In genomic region chr1:19363526-19364152, GRCh38 we compare ENCODE assay signal across 15 cellular contexts. TPM values are rescaled to one million over a fixed set of nuclear protein-coding genes. Genes with fewer than 3 reads are reported as not detected.
DNase-seq lines count a peak whose midpoint lies in the region; TF ChIP-seq lines count a peak whose summit lies in the region.
"Had no signal": no experiment of that assay in that cellular context is flagged by ENCODE, and none has a peak within 500 bp of the region (broad histone marks: within the 10 kb centered on the region; RNA-seq: fewer than 3 reads in every experiment).

No MANE protein-coding gene starts in this region.

- TF ChIP-seq CTCF in Peyer's patch (IDR thresholded peaks at IDR 0.05) (no peak), nephron progenitor cell (IDR thresholded peaks at IDR 0.05) (no peak), BE2C (IDR thresholded peaks at IDR 0.05; ENCODE audit: low read depth, low read length) (no peak), OCI-LY7 (conservative IDR thresholded peaks at IDR 0.05; ENCODE audit: low read length) (no peak)

- 82 to 83% methylated on average over 8 of the region's 8 CpGs for WGBS in ectodermal cell, 2 experiments

- peaks cover 0 to 12% (median 0%) of the 10 kb centered on the region in 3 donors for H3K36me3 ChIP-seq in Peyer's patch
- H3K36me3 ChIP-seq in ectodermal cell (ENCODE audit: control insufficient read depth, insufficient read depth, low read length) = no peaks in the 10 kb centered on the region
- H3K36me3 ChIP-seq in BE2C = no peaks in the 10 kb centered on the region
- H3K36me3 ChIP-seq in OCI-LY7 (ENCODE audit: insufficient read depth, low read length) = no peaks in the 10 kb centered on the region
- H3K36me3 ChIP-seq: tibial nerve had no signal

- peaks cover 37% of the 10 kb centered on the region for H3K4me1 Mint-ChIP-seq in nephron progenitor cell
- H3K4me1 Mint-ChIP-seq in activated T-helper 1 cell treated with anti-CD3 and anti-CD28 coated beads, Interleukin-12 subunit alpha, Interleukin-12 subunit beta, Interleukin-2, Interleukin-4 antibody, amounts not matched to agents 30 ng/mL and 10 ng/mL and 1 ng/mL, durations not matched to agents 14 hours and 24 hours and 36 hours (ENCODE audit: low read depth) = peaks cover 17% of the 10 kb centered on the region

- no peaks in the 10 kb centered on the region for H3K27me3 Mint-ChIP-seq in nephron progenitor cell (ENCODE audit: low read depth, poor library complexity)
- H3K27me3 Mint-ChIP-seq in activated T-helper 1 cell treated with anti-CD3 and anti-CD28 coated beads, Interleukin-12 subunit alpha, Interleukin-12 subunit beta, Interleukin-2, Interleukin-4 antibody, amounts not matched to agents 30 ng/mL and 10 ng/mL and 1 ng/mL, durations not matched to agents 14 hours and 24 hours and 36 hours (ENCODE audit: insufficient read depth) = no peaks in the 10 kb centered on the region

- H3K4me3 ChIP-seq in Peyer's patch = no peak overlapping the region
- H3K4me3 ChIP-seq in ectodermal cell (ENCODE audit: insufficient read depth, low read depth, low read length) = no peak overlapping the region
- no peak overlapping the region for H3K4me3 ChIP-seq in BE2C (ENCODE audit: low read depth, low read length)
- H3K4me3 ChIP-seq in OCI-LY7 (ENCODE audit: low read depth, low read length, poor library complexity, severe bottlenecking) = no peak overlapping the region
- H3K4me3 ChIP-seq: tibial nerve had no signal

- H3K27me3 ChIP-seq in Peyer's patch = no peaks in the 10 kb centered on the region
- no peaks in the 10 kb centered on the region for H3K27me3 ChIP-seq in ectodermal cell (ENCODE audit: control insufficient read depth, insufficient read depth, low read length, poor library complexity, severe bottlenecking)
- H3K27me3 ChIP-seq in BE2C = no peaks in the 10 kb centered on the region
- H3K27me3 ChIP-seq: tibial nerve had no signal

- H3K4me1 ChIP-seq in Peyer's patch (peaks cover 0 to 29% (median 3%) of the 10 kb centered on the region in 4 donors), ectodermal cell (ENCODE audit: control insufficient read depth, insufficient read depth, low read length) (peaks cover 12% of the 10 kb centered on the region), BE2C (no peaks in the 10 kb centered on the region), OCI-LY7 (ENCODE audit: insufficient read depth, low read length, poor library complexity, severe bottlenecking) (no peaks in the 10 kb centered on the region)

- peak overlapping the region in 2 of 4 donors; percentile 50 to 53 for H3K27ac ChIP-seq in Peyer's patch
- peak overlapping the region; percentile 2 for H3K27ac ChIP-seq in ectodermal cell (ENCODE audit: insufficient read depth, low read depth, low read length, poor library complexity, severe bottlenecking)
- no peak overlapping the region for H3K27ac ChIP-seq in OCI-LY7 (ENCODE audit: low read depth, low read length, poor library complexity, severe bottlenecking)

- peak overlapping the region; percentile 85 for H3K27ac Mint-ChIP-seq in nephron progenitor cell
- no peak overlapping the region for H3K27ac Mint-ChIP-seq in activated T-helper 1 cell treated with anti-CD3 and anti-CD28 coated beads, Interleukin-12 subunit alpha, Interleukin-12 subunit beta, Interleukin-2, Interleukin-4 antibody, amounts not matched to agents 30 ng/mL and 10 ng/mL and 1 ng/mL, durations not matched to agents 14 hours and 24 hours and 36 hours

- CTCF ChIA-PET in OCI-LY7 (lab: Charles Lee; ENCODE audit: unreplicated experiment) = no interaction called here

- H3K9me2 ChIP-seq in OCI-LY7 (ENCODE audit: insufficient read depth, low read length) = no peaks in the 10 kb centered on the region

- H3K4me2 ChIP-seq in OCI-LY7 (ENCODE audit: low read length) = no peak overlapping the region

- H2AFZ ChIP-seq in OCI-LY7 (ENCODE audit: low read length) = no peak overlapping the region

- POLR2A ChIA-PET in OCI-LY7 (lab: Charles Lee) = interaction anchor here (1.0 kb wide), 1 partner anchor 13 kb away, joined by 3 read pairs; no protein-coding TSS in a partner anchor

- H3K9me3 Mint-ChIP-seq in nephron progenitor cell = no peaks in the 10 kb centered on the region
- no peaks in the 10 kb centered on the region for H3K9me3 Mint-ChIP-seq in activated T-helper 1 cell treated with anti-CD3 and anti-CD28 coated beads, Interleukin-12 subunit alpha, Interleukin-12 subunit beta, Interleukin-2, Interleukin-4 antibody, amounts not matched to agents 30 ng/mL and 10 ng/mL and 1 ng/mL, durations not matched to agents 14 hours and 24 hours and 36 hours

- H3K4me3 Mint-ChIP-seq in nephron progenitor cell = no peak overlapping the region
- no peak overlapping the region for H3K4me3 Mint-ChIP-seq in activated T-helper 1 cell treated with anti-CD3 and anti-CD28 coated beads, Interleukin-12 subunit alpha, Interleukin-12 subunit beta, Interleukin-2, Interleukin-4 antibody, amounts not matched to agents 30 ng/mL and 10 ng/mL and 1 ng/mL, durations not matched to agents 14 hours and 24 hours and 36 hours

- no TSS peak for BruUV-seq in OCI-LY7 (replicated peaks; lab: Mats Ljungman, UMichigan)

- intact Hi-C loops in activated T-helper 1 cell treated with anti-CD3 and anti-CD28 coated beads, Interleukin-12 subunit alpha, Interleukin-12 subunit beta, Interleukin-2, Interleukin-4 antibody, amounts not matched to agents 30 ng/mL and 10 ng/mL and 1 ng/mL, durations not matched to agents 14 hours and 24 hours and 36 hours (cut with micrococcal nuclease) = no loop called here
- intact Hi-C loops in OCI-LY7 (cut with micrococcal nuclease; ENCODE audit: unreplicated experiment) = no loop called here

- peak in 1 of 2 donors; percentile 56 for TF ChIP-seq POLR2A in Peyer's patch (IDR thresholded peaks at IDR 0.05)

- in situ Hi-C loops in G401 (cut with HindIII; ENCODE audit: low sequenced_read_pairs) = no loop called here

- H3K79me2 ChIP-seq in OCI-LY7 (ENCODE audit: insufficient read depth, low read depth, low read length) = no peaks in the 10 kb centered on the region

- peaks cover 5% of the 10 kb centered on the region for H3K36me3 Mint-ChIP-seq in nephron progenitor cell (ENCODE audit: low read depth)
- peaks cover 6% of the 10 kb centered on the region for H3K36me3 Mint-ChIP-seq in activated T-helper 1 cell treated with anti-CD3 and anti-CD28 coated beads, Interleukin-12 subunit alpha, Interleukin-12 subunit beta, Interleukin-2, Interleukin-4 antibody, amounts not matched to agents 30 ng/mL and 10 ng/mL and 1 ng/mL, durations not matched to agents 14 hours and 24 hours and 36 hours (ENCODE audit: low read depth)

- DNase-seq in G401 (ENCODE audit: low spot score) (peak; percentile 95), Peyer's patch (peak in 2 of 3 donors; percentile 68 to 78), nephron progenitor cell (no peak), NCI-H2227 (lab: John Stamatoyannopoulos, UW; ENCODE audit: unreplicated experiment) (no peak), BE2C (no peak), OCI-LY7 (ENCODE audit: low spot score) (no peak)
- DNase-seq in activated T-helper 1 cell treated with anti-CD3 and anti-CD28 coated beads, Interleukin-12 subunit alpha, Interleukin-12 subunit beta, Interleukin-2, Interleukin-4 antibody, amounts not matched to agents 30 ng/mL and 10 ng/mL and 1 ng/mL, durations not matched to agents 14 hours and 24 hours and 36 hours (ENCODE audit: low spot score) = no peak
- DNase-seq: activated naive CD4-positive, alpha-beta T cell treated with anti-CD3 and anti-CD28 coated beads, Interleukin-2, amount 50 U/mL, for 16 hours; DMS 273 treated with DMSO at 0.1 percent for 48 hours; HCEC 1CT; NCI-H1436; NCI-H2227 treated with DMSO at 0.1 percent for 48 hours; SIG-M5 had no signal

- no peaks in the 10 kb centered on the region for H3K9me3 ChIP-seq in Peyer's patch
- H3K9me3 ChIP-seq in ectodermal cell (ENCODE audit: control insufficient read depth, low read length) = no peaks in the 10 kb centered on the region
- no peaks in the 10 kb centered on the region for H3K9me3 ChIP-seq in BE2C
- H3K9me3 ChIP-seq in OCI-LY7 (ENCODE audit: low read length) = no peaks in the 10 kb centered on the region
- H3K9me3 ChIP-seq: tibial nerve had no signal

- H4K20me1 ChIP-seq in OCI-LY7 (ENCODE audit: insufficient read depth, low read length) = no peaks in the 10 kb centered on the region

RNA-seq across cellular contexts. Expression of gene SLC66A1, which starts 51.5 kb away (rescaled TPM):
- total RNA-seq in G401 (2014; rRNA removed; shearing (Covaris generic)) = 49.6 and 55.1 TPM in 2 replicates
- total RNA-seq in Peyer's patch (10 to 100 TPM; 19.0 to 76.8 (median 45.0) TPM), OCI-LY7 (2022) (18.9 and 21.0 TPM in 2 replicates)
- 21.7 TPM for polyA plus RNA-seq in ectodermal cell (2013, experiment 1 of 4)
- 24.4 TPM for polyA plus RNA-seq in ectodermal cell (2013, experiment 2 of 4)
- polyA plus RNA-seq in ectodermal cell (2013, experiment 3 of 4) = 21.2 TPM
- polyA plus RNA-seq in ectodermal cell (2013, experiment 4 of 4) = 19.4 TPM
- total RNA-seq in activated T-helper 1 cell treated with anti-CD3 and anti-CD28 coated beads, Interleukin-12 subunit alpha, Interleukin-12 subunit beta, Interleukin-2, Interleukin-4 antibody, amounts not matched to agents 30 ng/mL and 10 ng/mL and 1 ng/mL, durations not matched to agents 14 hours and 24 hours and 36 hours = 9.9 and 12.0 TPM in 2 replicates
- polyA plus RNA-seq in BE2C (2012; ENCODE audit: insufficient read depth, insufficient read length, low read depth) = 9.0 TPM
- 14.0 and 14.9 TPM in 2 replicates for total RNA-seq in OCI-LY7 (2014; rRNA removed; shearing (Covaris generic))

RNA-seq across cellular contexts. Expression of gene AKR7A2, which starts 51.7 kb away (rescaled TPM):
- total RNA-seq in G401 (2014; rRNA removed; shearing (Covaris generic)) = 140 and 142 TPM in 2 replicates
- 100 to 1,000 TPM in 3 of 4 donors, 10 to 100 TPM in 1; 56.1 to 168 (median 137) TPM for total RNA-seq in Peyer's patch
- 56.9 TPM for polyA plus RNA-seq in ectodermal cell (2013, experiment 1 of 4)
- polyA plus RNA-seq in ectodermal cell (2013, experiment 2 of 4) = 55.9 TPM
- polyA plus RNA-seq in ectodermal cell (2013, experiment 3 of 4) = 47.6 TPM
- polyA plus RNA-seq in ectodermal cell (2013, experiment 4 of 4) = 50.3 TPM
- total RNA-seq in activated T-helper 1 cell treated with anti-CD3 and anti-CD28 coated beads, Interleukin-12 subunit alpha, Interleukin-12 subunit beta, Interleukin-2, Interleukin-4 antibody, amounts not matched to agents 30 ng/mL and 10 ng/mL and 1 ng/mL, durations not matched to agents 14 hours and 24 hours and 36 hours = 30.0 and 31.1 TPM in 2 replicates
- polyA plus RNA-seq in BE2C (2012; ENCODE audit: insufficient read depth, insufficient read length, low read depth) = 36.5 TPM
- total RNA-seq in OCI-LY7 (2014; rRNA removed; shearing (Covaris generic)) = 53.9 and 75.2 TPM in 2 replicates
- total RNA-seq in OCI-LY7 (2022) = 54.2 and 59.1 TPM in 2 replicates

Comparison
In these comparisons a context has a peak if more than half of its experiments do, and no peak if none do; other contexts are left out.
1. DNase-seq: peak in G401 (single experiment) and Peyer's patch (2 of 3); none in nephron progenitor cell (single experiment), activated T-helper 1 cell treated with anti-CD3 and anti-CD28 coated beads, Interleukin-12 subunit alpha, Interleukin-12 subunit beta, Interleukin-2, Interleukin-4 antibody, amounts not matched to agents 30 ng/mL and 10 ng/mL and 1 ng/mL, durations not matched to agents 14 hours and 24 hours and 36 hours (single experiment), NCI-H2227 (single experiment), BE2C (single experiment) and OCI-LY7 (single experiment).